ENCODE assay signal across 8 cellular contexts in the genomic region with DNA sequence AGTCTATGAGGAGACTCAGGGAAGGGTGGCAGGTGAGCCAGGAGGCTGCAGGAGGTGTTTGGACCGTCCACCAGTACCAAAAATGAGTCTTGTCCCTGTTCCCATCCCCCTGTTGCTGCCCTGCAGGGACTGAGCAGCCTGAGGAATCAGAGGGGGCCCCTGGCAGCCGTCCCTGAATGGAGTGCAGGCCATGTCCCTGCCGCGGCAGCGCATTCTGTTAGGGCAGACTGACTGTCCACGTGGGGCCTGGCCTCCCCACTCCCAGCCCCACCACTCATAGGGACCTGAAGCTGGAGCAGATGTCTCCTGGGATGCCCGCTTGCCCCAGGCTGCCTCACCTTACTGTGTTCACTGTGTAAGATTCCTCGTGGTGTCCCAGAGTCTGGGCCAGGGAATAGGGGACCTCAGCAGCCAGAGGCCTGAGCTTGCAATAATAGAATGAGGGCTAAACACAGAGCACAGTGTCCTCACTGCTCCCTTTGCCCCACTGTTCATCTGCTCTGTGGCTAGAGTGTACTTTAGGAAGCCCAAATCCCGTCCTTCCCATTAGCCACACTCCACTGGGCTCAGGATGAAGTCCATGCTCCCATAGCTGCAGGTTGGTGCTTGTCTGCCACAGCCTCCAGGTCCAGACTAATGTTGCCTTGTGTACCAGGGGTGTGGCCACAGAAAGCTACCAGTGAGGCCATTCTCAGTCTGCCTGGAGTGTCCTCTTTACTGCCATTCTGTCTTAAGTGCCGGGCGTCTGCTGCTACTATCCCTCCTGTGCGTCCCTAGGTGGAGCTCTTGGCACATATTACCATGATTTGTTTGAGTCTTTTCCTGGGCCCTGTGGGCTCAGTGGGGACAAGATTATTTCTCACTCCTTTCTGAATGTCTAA.
A peak's percentile ranks its signal among the peaks of the same experiment; 100 is the strongest.
DNase-seq lines count a peak whose midpoint lies in the region; ATAC-seq and TF ChIP-seq lines count a peak whose summit lies in the region.

No MANE protein-coding gene starts in this region.

- in situ Hi-C loops in GM13977 (cut with MboI; ENCODE audit: low pct_unique_long_range_greater_than_20kb, low sequenced_read_pairs, unreplicated experiment): no loop called here

- TF ChIP-seq CTCF in GM13977 (IDR thresholded peaks at IDR 0.05; ENCODE audit: extremely low read depth, insufficient read depth, missing control alignments): peak; percentile 69
- peak; percentile 81 for TF ChIP-seq CTCF in WERI-Rb-1 (IDR thresholded peaks at IDR 0.05; ENCODE audit: low read depth, low read length)
- TF ChIP-seq CTCF in heart right ventricle (IDR thresholded peaks at IDR 0.05): peak; percentile 29 to 69 (median 56)

- WGBS in heart right ventricle, 2 donors: 71 to 77% methylated on average over 12 of the region's 12 CpGs

- peaks cover 0 to 17% (median 0%) of the 10 kb centered on the region in 9 donors for H3K4me1 ChIP-seq in heart right ventricle

- H3K27me3 ChIP-seq in WERI-Rb-1 (ENCODE audit: insufficient read depth, low read depth, severe bottlenecking): no peaks in the 10 kb centered on the region
- H3K27me3 ChIP-seq in heart right ventricle: no peaks in the 10 kb centered on the region

- H3K9me3 ChIP-seq in WERI-Rb-1 (ENCODE audit: severe bottlenecking): no peaks in the 10 kb centered on the region
- no peaks in the 10 kb centered on the region for H3K9me3 ChIP-seq in heart right ventricle

- H3K36me3 ChIP-seq in WERI-Rb-1 (peaks cover 27% of the 10 kb centered on the region), heart right ventricle (peaks cover 0 to 42% (median 0%) of the 10 kb centered on the region in 9 donors)

- ATAC-seq in heart right ventricle: peak; percentile 52 to 89 (median 83)
- ATAC-seq in HG03039 (IDR thresholded peaks at IDR 0.05; ENCODE audit: unreplicated experiment): no peak

- intact Hi-C loops in heart right ventricle (cut with DNase I): loop anchor here in 9 of 10 donors (5.0 to 10.0 kb wide), 8 partner anchors 232 to 399 kb away; partner anchors contain the start of gene NPTN (in 2 of the 9)

- H3K27ac ChIP-seq in WERI-Rb-1 (no peak overlapping the region), heart right ventricle (no peak overlapping the region)

- DNase-seq in AG20443 (ENCODE audit: low spot score): peak; percentile 78
- peak; percentile 61 for DNase-seq in GM13977 (ENCODE audit: low spot score)
- peak; percentile 39 for DNase-seq in NCI-H2107 treated with DMSO at 0.1 percent for 48 hours (lab: John Stamatoyannopoulos, UW; ENCODE audit: unreplicated experiment)
- DNase-seq in WERI-Rb-1: peak; percentile 69
- peak in 1 of 2 donors; percentile 42 for DNase-seq in heart right ventricle
- DNase-seq in smooth muscle cell of the brain vasculature (ENCODE audit: low read depth, low spot score): peak; percentile 23
- DNase-seq in activated CD4-positive, CD25-positive, alpha-beta regulatory T cell treated with anti-CD3 and anti-CD28 coated beads, Interleukin-2, amount 50 U/mL, for 72 hours: no peak

- H3K4me3 ChIP-seq in WERI-Rb-1 (ENCODE audit: low read depth, low read length) (no peak overlapping the region), heart right ventricle (no peak overlapping the region)
